ENCODE assay signal across 9 cellular contexts in genomic region chr10:79221110-79222051, GRCh38.
A peak's percentile ranks its signal among the peaks of the same experiment; 100 is the strongest.
DNase-seq lines count a peak whose midpoint lies in the region; ATAC-seq, FAIRE-seq and TF ChIP-seq lines count a peak whose summit lies in the region.
"Had no signal": no experiment of that assay in that cellular context is flagged by ENCODE, and none has a peak within 500 bp of the region (broad histone marks: within the 10 kb centered on the region; RNA-seq: fewer than 3 reads in every experiment).

No MANE protein-coding gene starts in this region.

- TF ChIP-seq CTCF in endothelial cell of umbilical vein (IDR thresholded peaks at IDR 0.05; ENCODE audit: extremely low read depth in 1 of 2, insufficient read depth in 1 of 2, low read depth in 1 of 2, low read length in 2 of 2): no peak
- no peak for TF ChIP-seq CTCF in right lobe of liver (IDR thresholded peaks at IDR 0.05)
- TF ChIP-seq CTCF in ascending aorta (IDR thresholded peaks at IDR 0.05): no peak

- H3K36me3 ChIP-seq in endothelial cell of umbilical vein (ENCODE audit: control insufficient read depth in 2 of 2, extremely low read depth in 1 of 2, insufficient read depth in 2 of 2, low read length in 2 of 2) (peaks cover 0 to 18% of the 10 kb centered on the region in 2 experiments), right lobe of liver (peaks cover 0 to 20% (median 5%) of the 10 kb centered on the region in 4 donors), ascending aorta (peaks cover 20% of the 10 kb centered on the region in 2 donors)

- H4K20me1 ChIP-seq in endothelial cell of umbilical vein (replicated peaks; ENCODE audit: control insufficient read depth, extremely low read depth, insufficient read depth, low read length): no peaks in the 10 kb centered on the region

- BruUV-seq in endothelial cell of umbilical vein (replicated peaks; lab: Mats Ljungman, UMichigan): no TSS peak

- no peaks in the 10 kb centered on the region for H3K9me1 ChIP-seq in endothelial cell of umbilical vein (replicated peaks; ENCODE audit: control insufficient read depth, extremely low read depth, insufficient read depth, low read length)

- DNase-seq in NCI-H2227 treated with DMSO at 0.1 percent for 48 hours (lab: John Stamatoyannopoulos, UW): peak; percentile 81
- peak; percentile 66 for DNase-seq in endothelial cell of umbilical vein (ENCODE audit: low read depth, low spot score)
- no peak for DNase-seq in right lobe of liver
- peak; percentile 75 for DNase-seq in superior temporal gyrus (ENCODE audit: extremely low spot score)
- no peak for DNase-seq in ascending aorta (ENCODE audit: low spot score in 2 of 2)
- DNase-seq in stimulated activated naive CD8-positive, alpha-beta T cell treated with anti-CD3 and anti-CD28 coated beads, Interleukin-15, amount 100 ng/mL, for 72 hours: no peak
- no peak for DNase-seq in stimulated activated CD4-positive, alpha-beta T cell treated with anti-CD3 and anti-CD28 coated beads, Interleukin-1b, Interleukin-23, amount 100 ng/mL, for 48 hours

- no peak overlapping the region for H3K9ac ChIP-seq in endothelial cell of umbilical vein (replicated peaks; ENCODE audit: extremely low read depth, insufficient read depth, low read length)

- no peaks in the 10 kb centered on the region for H3K9me3 Mint-ChIP-seq in stimulated activated naive CD8-positive, alpha-beta T cell treated with anti-CD3 and anti-CD28 coated beads, Interleukin-15, amount 100 ng/mL, for 72 hours

- intact Hi-C loops in endothelial cell of umbilical vein (cut with micrococcal nuclease) (no loop called here), right lobe of liver (cut with DNase I) (no loop called here), ascending aorta (cut with DNase I) (no loop called here)

- 72% methylated on average over 9 of the region's 38 CpGs for WGBS in right lobe of liver (ENCODE audit: insufficient coverage, low coverage, low lambda C conversion rate, missing lambda C conversion rate)

- no peaks in the 10 kb centered on the region for H3K4me1 Mint-ChIP-seq in stimulated activated naive CD8-positive, alpha-beta T cell treated with anti-CD3 and anti-CD28 coated beads, Interleukin-15, amount 100 ng/mL, for 72 hours

- H3K27ac ChIP-seq in endothelial cell of umbilical vein (ENCODE audit: insufficient read depth, low read depth, low read length): peak overlapping the region; percentile 34
- H3K27ac ChIP-seq in right lobe of liver: peak overlapping the region in 1 of 3 donors; percentile 51
- peak overlapping the region in 1 of 2 donors; percentile 11 for H3K27ac ChIP-seq in ascending aorta

- no peaks in the 10 kb centered on the region for H3K27me3 ChIP-seq in endothelial cell of umbilical vein (ENCODE audit: control insufficient read depth in 2 of 2, insufficient read depth in 2 of 2, low read length in 2 of 2)
- no peaks in the 10 kb centered on the region for H3K27me3 ChIP-seq in right lobe of liver
- no peaks in the 10 kb centered on the region for H3K27me3 ChIP-seq in ascending aorta

- TF ChIP-seq POLR2A in endothelial cell of umbilical vein (IDR thresholded peaks at IDR 0.05; ENCODE audit: low read depth, low read length): no peak
- no peak for TF ChIP-seq POLR2A in right lobe of liver (IDR thresholded peaks at IDR 0.05)

- peak overlapping the region in 1 of 2 donors; percentile 9 for H3K27ac Mint-ChIP-seq in stimulated activated naive CD8-positive, alpha-beta T cell treated with anti-CD3 and anti-CD28 coated beads, Interleukin-15, amount 100 ng/mL, for 72 hours

- H3K27me3 Mint-ChIP-seq in stimulated activated naive CD8-positive, alpha-beta T cell treated with anti-CD3 and anti-CD28 coated beads, Interleukin-15, amount 100 ng/mL, for 72 hours: no peaks in the 10 kb centered on the region

- H3K4me3 Mint-ChIP-seq in stimulated activated naive CD8-positive, alpha-beta T cell treated with anti-CD3 and anti-CD28 coated beads, Interleukin-15, amount 100 ng/mL, for 72 hours: no peak overlapping the region

- H3K4me2 ChIP-seq in endothelial cell of umbilical vein (ENCODE audit: insufficient read depth, low read length): no peak overlapping the region

- ATAC-seq in right lobe of liver: peak; percentile 39 to 76 (median 60)
- ATAC-seq in HG02970 (IDR thresholded peaks at IDR 0.05; ENCODE audit: low FRiP score, unreplicated experiment): no peak
- no peak for ATAC-seq in stimulated activated naive CD8-positive, alpha-beta T cell treated with anti-CD3 and anti-CD28 coated beads, Interleukin-15, amount 100 ng/mL, for 72 hours

- peak; percentile 55 for FAIRE-seq in endothelial cell of umbilical vein (lab: Jason Lieb, UNC)
- FAIRE-seq: GM12892 had no signal

- no peak overlapping the region for H3K4me3 ChIP-seq in endothelial cell of umbilical vein (replicated peaks in 1 of 3; ENCODE audit: insufficient read depth in 1 of 3, low read depth in 1 of 3, low read length in 3 of 3)
- H3K4me3 ChIP-seq in right lobe of liver: no peak overlapping the region
- H3K4me3 ChIP-seq in ascending aorta: no peak overlapping the region

- POLR2A ChIA-PET in endothelial cell of umbilical vein (lab: Charles Lee): no interaction called here

- no peaks in the 10 kb centered on the region for H3K79me2 ChIP-seq in endothelial cell of umbilical vein (ENCODE audit: control insufficient read depth, insufficient read depth, low read length)

- H3K4me1 ChIP-seq in endothelial cell of umbilical vein (ENCODE audit: control insufficient read depth, extremely low read depth, insufficient read depth, low read length) (peaks cover 20% of the 10 kb centered on the region), right lobe of liver (peaks cover 0 to 5% (median 0%) of the 10 kb centered on the region in 4 donors), ascending aorta (peaks cover 6 to 18% of the 10 kb centered on the region in 2 donors)

- CTCF ChIA-PET in endothelial cell of umbilical vein (lab: Charles Lee): interaction anchor here (0.8 to 1.7 kb wide), 4 partner anchors 11 to 1174 kb away, joined by 3 to 5 read pairs (median 4); no protein-coding TSS in a partner anchor

- no peak overlapping the region for H2AFZ ChIP-seq in endothelial cell of umbilical vein (ENCODE audit: low read depth, low read length)

- no peaks in the 10 kb centered on the region for H3K9me3 ChIP-seq in endothelial cell of umbilical vein (replicated peaks; ENCODE audit: control insufficient read depth, insufficient read depth, low read length)
- no peaks in the 10 kb centered on the region for H3K9me3 ChIP-seq in right lobe of liver
- no peaks in the 10 kb centered on the region for H3K9me3 ChIP-seq in ascending aorta

- dilution Hi-C loops in endothelial cell of umbilical vein (cut with MboI; ENCODE audit: extremely low pct_ligation_motif_present, low sequenced_read_pairs): no loop called here

TF ChIP-seq in endothelial cell of umbilical vein, 7 proteins besides CTCF, POLR2A, EP300 and RAD21:
- no peak for TF ChIP-seq MYC (IDR thresholded peaks at IDR 0.05; ENCODE audit: low read depth, low read length)
- TF ChIP-seq MAX (IDR thresholded peaks at IDR 0.05; ENCODE audit: insufficient read depth, insufficient read length): peak; percentile 60

Comparison
In these comparisons a context has a peak if more than half of its experiments do, and no peak if none do; other contexts are left out.
1. DNase-seq: peak in NCI-H2227 treated with DMSO at 0.1 percent for 48 hours (single experiment), endothelial cell of umbilical vein (single experiment) and superior temporal gyrus (single experiment); none in right lobe of liver (0 of 3), ascending aorta (0 of 2), stimulated activated naive CD8-positive, alpha-beta T cell treated with anti-CD3 and anti-CD28 coated beads, Interleukin-15, amount 100 ng/mL, for 72 hours (0 of 2) and stimulated activated CD4-positive, alpha-beta T cell treated with anti-CD3 and anti-CD28 coated beads, Interleukin-1b, Interleukin-23, amount 100 ng/mL, for 48 hours (single experiment).
2. ATAC-seq: peak in right lobe of liver (4 of 4); none in HG02970 (single experiment) and stimulated activated naive CD8-positive, alpha-beta T cell treated with anti-CD3 and anti-CD28 coated beads, Interleukin-15, amount 100 ng/mL, for 72 hours (single experiment).